Comparison of ENCODE assay signal across 8 cellular contexts in genomic region chr19:1825909-1826556, GRCh38. TPM values are rescaled to one million over a fixed set of nuclear protein-coding genes. Genes with fewer than 3 reads are reported as not detected.
DNase-seq lines count a peak whose midpoint lies in the region; ATAC-seq, FAIRE-seq and TF ChIP-seq lines count a peak whose summit lies in the region.

No MANE protein-coding gene starts in this region.

- peak; percentile 67 for DNase-seq in NCI-H1436 (lab: John Stamatoyannopoulos, UW)
- no peak for DNase-seq in NCI-H1436 treated with DMSO at 0.1 percent for 48 hours (lab: John Stamatoyannopoulos, UW)
- peak; percentile 37 for DNase-seq in NCI-H1105 (lab: John Stamatoyannopoulos, UW)
- DNase-seq in activated CD4-positive, CD25-positive, alpha-beta regulatory T cell treated with anti-CD3 and anti-CD28 coated beads, Interleukin-2, amount 50 U/mL, for 72 hours: peak; percentile 80
- DNase-seq in central memory CD4-positive, alpha-beta T cell: peak; percentile 65
- DNase-seq in kidney: no peak
- DNase-seq in stimulated activated CD4-positive, alpha-beta T cell treated with anti-CD3 and anti-CD28 coated beads, Interleukin-1b, Interleukin-23, amount 100 ng/mL, for 48 hours: peak; percentile 68

- peak overlapping the region in 1 of 2 donors; percentile 45 for H3K27ac ChIP-seq in kidney (ENCODE audit: low read depth in 2 of 2, low read length in 2 of 2)

- peaks cover 5 to 7% of the 10 kb centered on the region in 2 donors for H3K36me3 ChIP-seq in kidney (ENCODE audit: control insufficient read depth in 1 of 2, insufficient read depth in 2 of 2, low read length in 2 of 2)

- H3K4me3 ChIP-seq in kidney (ENCODE audit: low read length in 2 of 2): peak overlapping the region in 1 of 2 donors; percentile 54

- no peak for FAIRE-seq in kidney (lab: Jason Lieb, UNC)

- no peak for ATAC-seq in GM21423 (IDR thresholded peaks at IDR 0.05; ENCODE audit: unreplicated experiment)

- no peaks in the 10 kb centered on the region for H3K9me3 ChIP-seq in kidney (ENCODE audit: control insufficient read depth in 1 of 2, low read length in 2 of 2)

- peaks cover 3 to 8% of the 10 kb centered on the region in 2 donors for H3K4me1 ChIP-seq in kidney (ENCODE audit: control insufficient read depth in 1 of 2, insufficient read depth in 1 of 2, low read depth in 1 of 2, low read length in 2 of 2)

- intact Hi-C loops in kidney (cut with DNase I): no loop called here

- peak overlapping the region in 1 of 2 donors; percentile 61 for H3K9ac ChIP-seq in kidney (ENCODE audit: low read length in 2 of 2)

- TF ChIP-seq CTCF in kidney (IDR thresholded peaks at IDR 0.05; ENCODE audit: borderline replicate concordance, extremely low read depth, insufficient read depth): peak; percentile 90

RNA-seq across cellular contexts. Expression of gene ATP8B3, which starts 14.0 kb away (rescaled TPM):
- 3.6 TPM for total RNA-seq in kidney
- polyA plus RNA-seq in kidney (ENCODE audit: insufficient read depth, low read depth, low replicate concordance): 0.24 TPM

RNA-seq across cellular contexts. Expression of gene REXO1, which starts 22.2 kb away (rescaled TPM):
- 36.8 TPM for total RNA-seq in kidney
- 12.1 TPM for polyA plus RNA-seq in kidney (ENCODE audit: insufficient read depth, low read depth, low replicate concordance)

RNA-seq across cellular contexts. Expression of gene KLF16, which starts 37.3 kb away (rescaled TPM):
- total RNA-seq in kidney: 22.2 TPM
- 10.4 TPM for polyA plus RNA-seq in kidney (ENCODE audit: insufficient read depth, low read depth, low replicate concordance)

RNA-seq across cellular contexts. Expression of gene ABHD17A, which starts 59.3 kb away (rescaled TPM):
- 63.8 TPM for total RNA-seq in kidney
- polyA plus RNA-seq in kidney (ENCODE audit: insufficient read depth, low read depth, low replicate concordance): 65.1 TPM

Comparison
In these comparisons a context has a peak if more than half of its experiments do, and no peak if none do; other contexts are left out.
1. DNase-seq: peak in NCI-H1436 (single experiment), NCI-H1105 (single experiment), activated CD4-positive, CD25-positive, alpha-beta regulatory T cell treated with anti-CD3 and anti-CD28 coated beads, Interleukin-2, amount 50 U/mL, for 72 hours (single experiment), central memory CD4-positive, alpha-beta T cell (single experiment) and stimulated activated CD4-positive, alpha-beta T cell treated with anti-CD3 and anti-CD28 coated beads, Interleukin-1b, Interleukin-23, amount 100 ng/mL, for 48 hours (single experiment); none in NCI-H1436 treated with DMSO at 0.1 percent for 48 hours (single experiment) and kidney (single experiment).